8 cellular contexts compared by ENCODE assay signal in genomic region chr14:58663494-58664111, GRCh38. TPM values are rescaled to one million over a fixed set of nuclear protein-coding genes. Genes with fewer than 3 reads are reported as not detected.
DNase-seq lines count a peak whose midpoint lies in the region; ATAC-seq, FAIRE-seq and TF ChIP-seq lines count a peak whose summit lies in the region.

No MANE protein-coding gene starts in this region.

- peak overlapping the region; percentile 51 for H3K9ac ChIP-seq in astrocyte (ENCODE audit: low read length)

- H3K27ac ChIP-seq in astrocyte (ENCODE audit: low read depth, low read length) (peak overlapping the region; percentile 51), coronary artery (no peak overlapping the region)

- no TSS peak for BruUV-seq in Calu3 (replicated peaks; lab: Mats Ljungman, UMichigan)

- TF ChIP-seq CTCF in astrocyte (IDR thresholded peaks at IDR 0.05; ENCODE audit: insufficient read depth, low read depth, low read length) (no peak), mesothelial cell of epicardium (IDR thresholded peaks at IDR 0.05; ENCODE audit: unreplicated experiment) (no peak), coronary artery (IDR thresholded peaks at IDR 0.05) (no peak), GM10266 (IDR thresholded peaks at IDR 0.05; ENCODE audit: control insufficient read depth, insufficient read depth, low read depth, missing control alignments) (no peak), Calu3 (IDR thresholded peaks at IDR 0.05; ENCODE audit: unreplicated experiment) (no peak)

- peaks cover 10% of the 10 kb centered on the region for H3K4me1 ChIP-seq in astrocyte (ENCODE audit: insufficient read depth, low read length)

- ATAC-seq in GM18909 (IDR thresholded peaks at IDR 0.05; ENCODE audit: poor library complexity, unreplicated experiment): no peak

- peak overlapping the region; percentile 51 for H3K4me3 Mint-ChIP-seq in astrocyte (ENCODE audit: unreplicated experiment)
- no peak overlapping the region for H3K4me3 Mint-ChIP-seq in mesothelial cell of epicardium
- no peak overlapping the region for H3K4me3 Mint-ChIP-seq in Calu3 (ENCODE audit: low read depth, unreplicated experiment)

- FAIRE-seq in astrocyte (lab: Jason Lieb, UNC): peak; percentile 82

- intact Hi-C loops in Calu3 (cut with micrococcal nuclease; ENCODE audit: unreplicated experiment): no loop called here

- no peaks in the 10 kb centered on the region for H3K79me2 ChIP-seq in astrocyte (ENCODE audit: insufficient read depth, low read length)

- H3K27me3 Mint-ChIP-seq in astrocyte (ENCODE audit: low read depth, unreplicated experiment) (peaks cover 2% of the 10 kb centered on the region), mesothelial cell of epicardium (ENCODE audit: low read depth) (no peaks in the 10 kb centered on the region), Calu3 (ENCODE audit: unreplicated experiment) (peaks cover 7% of the 10 kb centered on the region)

- H3K9me3 ChIP-seq in astrocyte (ENCODE audit: insufficient read depth, low read depth, low read length): no peaks in the 10 kb centered on the region

- H3K4me3 ChIP-seq in astrocyte (ENCODE audit: insufficient read depth, low read depth, low read length): no peak overlapping the region
- H3K4me3 ChIP-seq in coronary artery: no peak overlapping the region

- peaks cover 25% of the 10 kb centered on the region for H3K4me1 Mint-ChIP-seq in astrocyte (ENCODE audit: low read depth, unreplicated experiment)
- H3K4me1 Mint-ChIP-seq in mesothelial cell of epicardium: peaks cover 56% of the 10 kb centered on the region
- H3K4me1 Mint-ChIP-seq in Calu3 (ENCODE audit: low read depth, unreplicated experiment): no peaks in the 10 kb centered on the region

- no peak overlapping the region for H2AFZ ChIP-seq in astrocyte (ENCODE audit: low read depth, low read length)

- H3K9me3 Mint-ChIP-seq in astrocyte (ENCODE audit: unreplicated experiment): no peaks in the 10 kb centered on the region
- H3K9me3 Mint-ChIP-seq in mesothelial cell of epicardium: no peaks in the 10 kb centered on the region
- no peaks in the 10 kb centered on the region for H3K9me3 Mint-ChIP-seq in Calu3 (ENCODE audit: low read depth, unreplicated experiment)

- H3K27me3 ChIP-seq in astrocyte (ENCODE audit: insufficient read depth, low read length): no peaks in the 10 kb centered on the region

- CTCF ChIA-PET in Calu3 (lab: Charles Lee): interaction anchor here (0.7 kb wide), 1 partner anchor 131 kb away, joined by 3 read pairs; no protein-coding TSS in a partner anchor

- no peaks in the 10 kb centered on the region for H4K20me1 ChIP-seq in astrocyte (ENCODE audit: insufficient read depth, low read length)

- DNase-seq in DMS53 (lab: John Stamatoyannopoulos, UW) (peak; percentile 94), NCI-H1694 treated with DMSO at 0.1 percent for 48 hours (lab: John Stamatoyannopoulos, UW) (peak; percentile 90), astrocyte (ENCODE audit: low read depth) (peak; percentile 96), mesothelial cell of epicardium (ENCODE audit: low spot score in 2 of 2, unreplicated experiment in 2 of 2) (no peak), coronary artery (ENCODE audit: low spot score) (no peak), GM10266 (ENCODE audit: extremely low spot score) (no peak), Calu3 (no peak)

- H3K4me2 ChIP-seq in astrocyte (ENCODE audit: low read length): peak overlapping the region; percentile 63

- H3K36me3 Mint-ChIP-seq in astrocyte (ENCODE audit: low read depth, unreplicated experiment) (no peaks in the 10 kb centered on the region), mesothelial cell of epicardium (no peaks in the 10 kb centered on the region), Calu3 (ENCODE audit: insufficient read depth, unreplicated experiment) (no peaks in the 10 kb centered on the region)

- no peaks in the 10 kb centered on the region for H3K36me3 ChIP-seq in astrocyte (ENCODE audit: insufficient read depth, low read length)

- H3K27ac Mint-ChIP-seq in astrocyte (ENCODE audit: unreplicated experiment): peak overlapping the region; percentile 82
- H3K27ac Mint-ChIP-seq in mesothelial cell of epicardium: peak overlapping the region; percentile 89
- H3K27ac Mint-ChIP-seq in Calu3 (ENCODE audit: unreplicated experiment): no peak overlapping the region

RNA-seq across cellular contexts. Expression of gene DACT1, which starts 25.8 kb away (rescaled TPM):
- total RNA-seq in astrocyte: 49.3 and 55.0 TPM in 2 replicates
- total RNA-seq in mesothelial cell of epicardium: 57.8 to 61.7 TPM (median 59.2 TPM) in 3 replicates
- total RNA-seq in Calu3 (2022): not detected in 2 replicates

Comparison
In these comparisons a context has a peak if more than half of its experiments do, and no peak if none do; other contexts are left out.
1. DNase-seq: peak in DMS53 (single experiment), NCI-H1694 treated with DMSO at 0.1 percent for 48 hours (single experiment) and astrocyte (single experiment); none in mesothelial cell of epicardium (0 of 2), coronary artery (single experiment), GM10266 (single experiment) and Calu3 (single experiment).
2. RNA of gene DACT1, which starts 25.8 kb away (total RNA-seq): 57.8 to 61.7 TPM in mesothelial cell of epicardium and 49.3 to 55.0 TPM in astrocyte; not detected in Calu3; every median in the first group is over 10 times any median in the second.